13 cellular contexts compared by ENCODE assay signal in genomic region chr2:9169310-9170107, GRCh38.
"Had no signal": no experiment of that assay in that cellular context is flagged by ENCODE, and none has a peak within 500 bp of the region (broad histone marks: within the 10 kb centered on the region; RNA-seq: fewer than 3 reads in every experiment).

No MANE protein-coding gene starts in this region.

- H3K9me3 ChIP-seq: gastroesophageal sphincter, pancreas, right atrium auricular region, uterus had no signal

- DNase-seq: activated CD4-positive, alpha-beta memory T cell treated with anti-CD3 and anti-CD28 coated beads for 36 hours; activated effector memory CD4-positive, alpha-beta T cell treated with anti-CD3 and anti-CD28 coated beads, Interleukin-2, amount 50 U/mL, for 16 hours; activated naive CD8-positive, alpha-beta T cell treated with anti-CD3 and anti-CD28 coated beads for 36 hours; activated T-cell treated with anti-CD3 and anti-CD28 coated beads, Interleukin-2, amount 50 U/mL, for 4 hours; brain microvascular endothelial cell; cerebellar nuclear complex; kidney; pancreas; uterus had no signal

- H3K4me1 Mint-ChIP-seq: activated naive CD8-positive, alpha-beta T cell treated with anti-CD3 and anti-CD28 coated beads for 36 hours had no signal

- H3K36me3 Mint-ChIP-seq: activated CD4-positive, alpha-beta memory T cell treated with anti-CD3 and anti-CD28 coated beads for 36 hours; activated naive CD8-positive, alpha-beta T cell treated with anti-CD3 and anti-CD28 coated beads for 36 hours had no signal

- H3K4me1 ChIP-seq: pancreas, uterus had no signal

- H3K4me3 ChIP-seq: gastroesophageal sphincter, pancreas, right atrium auricular region, skin epidermis, uterus had no signal

- H3K27me3 ChIP-seq: brain microvascular endothelial cell, gastroesophageal sphincter, pancreas, right atrium auricular region, uterus had no signal

- H3K4me3 Mint-ChIP-seq: activated CD4-positive, alpha-beta memory T cell treated with anti-CD3 and anti-CD28 coated beads for 36 hours; activated naive CD8-positive, alpha-beta T cell treated with anti-CD3 and anti-CD28 coated beads for 36 hours; activated T-cell treated with anti-CD3 and anti-CD28 coated beads, Interleukin-2, amount 50 U/mL, for 4 hours; neural crest cell had no signal

- ATAC-seq: activated T-cell treated with anti-CD3 and anti-CD28 coated beads, Interleukin-2, amount 50 U/mL, for 4 hours had no signal

- H3K27ac Mint-ChIP-seq: activated CD4-positive, alpha-beta memory T cell treated with anti-CD3 and anti-CD28 coated beads for 36 hours; activated naive CD8-positive, alpha-beta T cell treated with anti-CD3 and anti-CD28 coated beads for 36 hours had no signal

- H3K36me3 ChIP-seq: brain microvascular endothelial cell, gastroesophageal sphincter, pancreas, right atrium auricular region, uterus had no signal

- H3K27ac ChIP-seq: brain microvascular endothelial cell, gastroesophageal sphincter, pancreas, right atrium auricular region, uterus had no signal

- FAIRE-seq: kidney, pancreas had no signal

- H3K9me3 Mint-ChIP-seq: activated CD4-positive, alpha-beta memory T cell treated with anti-CD3 and anti-CD28 coated beads for 36 hours; activated naive CD8-positive, alpha-beta T cell treated with anti-CD3 and anti-CD28 coated beads for 36 hours; activated T-cell treated with anti-CD3 and anti-CD28 coated beads, Interleukin-2, amount 50 U/mL, for 4 hours; neural crest cell had no signal
